16 cellular contexts compared by ENCODE assay signal in the genomic region with DNA sequence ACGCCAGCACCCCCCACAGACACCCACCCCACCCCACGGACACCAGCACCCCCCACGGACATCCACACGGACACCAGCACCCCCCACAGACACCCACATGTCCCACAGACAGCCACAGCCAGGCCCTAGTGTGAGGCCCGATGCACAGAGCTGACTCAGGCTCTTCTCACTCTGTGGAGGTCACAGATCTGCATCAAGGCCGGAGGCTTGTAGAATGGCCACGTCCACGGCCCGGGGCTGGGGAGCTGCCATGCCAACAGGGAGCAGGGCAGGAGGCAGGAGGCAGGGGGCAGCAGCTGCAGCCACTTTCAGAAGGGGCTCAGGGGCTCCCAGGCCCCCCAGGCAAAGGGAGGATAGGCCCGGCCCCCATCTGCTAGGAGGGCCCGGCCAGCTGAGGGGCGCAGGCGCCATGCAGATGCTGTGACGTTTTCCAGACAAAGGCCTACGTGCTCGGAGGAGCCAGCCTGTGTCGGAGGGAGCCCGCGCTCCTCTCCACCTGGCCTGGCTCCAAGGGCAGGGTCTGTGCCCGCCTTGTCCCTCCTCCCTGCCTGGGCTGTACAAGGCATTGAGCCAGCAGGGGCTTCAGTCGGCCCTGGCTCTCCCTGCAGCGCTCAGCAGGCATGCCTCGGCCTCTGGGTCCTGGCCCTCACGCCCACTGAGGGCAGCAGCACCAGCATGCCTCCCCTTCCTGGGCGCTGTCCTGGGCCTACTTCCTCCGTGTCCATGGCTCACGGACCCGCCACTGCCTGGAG.
"Had no signal": no experiment of that assay in that cellular context is flagged by ENCODE, and none has a peak within 500 bp of the region (broad histone marks: within the 10 kb centered on the region; RNA-seq: fewer than 3 reads in every experiment).

No MANE protein-coding gene starts in this region.

- H3K27me3 ChIP-seq: esophagus muscularis mucosa, gastrocnemius medialis, heart right ventricle, testis had no signal

- H3K27me3 Mint-ChIP-seq: naive B cell; stimulated activated memory B cell treated with anti-CD40 and anti-IgM and Interleukin-4, amounts not matched to agents 10 μg/mL and 1 μg/mL and 100 μg/mL, for 72 hours; stimulated activated naive CD8-positive, alpha-beta T cell treated with anti-CD3 and anti-CD28 coated beads, Interleukin-15, Interleukin-2, amounts not matched to agents 100 ng/mL and 50 ng/mL, for 24 hours had no signal

- H3K4me1 Mint-ChIP-seq: naive B cell; stimulated activated memory B cell treated with anti-CD40 and anti-IgM and Interleukin-4, amounts not matched to agents 10 μg/mL and 1 μg/mL and 100 μg/mL, for 72 hours had no signal

- H3K4me1 ChIP-seq: esophagus muscularis mucosa, gastrocnemius medialis, heart right ventricle, testis had no signal

- H3K27ac ChIP-seq: coronary artery, gastrocnemius medialis, heart right ventricle, testis had no signal

- DNase-seq: effector memory CD4-positive, alpha-beta T cell; gastrocnemius medialis; heart right ventricle; hypothalamus; kidney glomerular epithelial cell; mesendoderm; naive B cell; posterior cingulate gyrus; right cardiac atrium; stimulated activated CD4-positive, alpha-beta T cell treated with anti-CD3 and anti-CD28 coated beads, Interleukin-4, amount 100 ng/mL, for 1 hour; testis; trophoblast cell had no signal

- H3K9me3 Mint-ChIP-seq: naive B cell; stimulated activated memory B cell treated with anti-CD40 and anti-IgM and Interleukin-4, amounts not matched to agents 10 μg/mL and 1 μg/mL and 100 μg/mL, for 72 hours; stimulated activated naive CD8-positive, alpha-beta T cell treated with anti-CD3 and anti-CD28 coated beads, Interleukin-15, Interleukin-2, amounts not matched to agents 100 ng/mL and 50 ng/mL, for 24 hours had no signal

- H3K4me3 ChIP-seq: coronary artery, esophagus muscularis mucosa, gastrocnemius medialis, heart right ventricle, testis had no signal

- H3K9me3 ChIP-seq: esophagus muscularis mucosa, gastrocnemius medialis, heart right ventricle, testis had no signal

- ATAC-seq: gastrocnemius medialis, heart right ventricle, right cardiac atrium had no signal

- H3K27ac Mint-ChIP-seq: naive B cell; stimulated activated memory B cell treated with anti-CD40 and anti-IgM and Interleukin-4, amounts not matched to agents 10 μg/mL and 1 μg/mL and 100 μg/mL, for 72 hours; stimulated activated naive CD8-positive, alpha-beta T cell treated with anti-CD3 and anti-CD28 coated beads, Interleukin-15, Interleukin-2, amounts not matched to agents 100 ng/mL and 50 ng/mL, for 24 hours had no signal

- H3K4me3 Mint-ChIP-seq: stimulated activated memory B cell treated with anti-CD40 and anti-IgM and Interleukin-4, amounts not matched to agents 10 μg/mL and 1 μg/mL and 100 μg/mL, for 72 hours; stimulated activated naive CD8-positive, alpha-beta T cell treated with anti-CD3 and anti-CD28 coated beads, Interleukin-15, Interleukin-2, amounts not matched to agents 100 ng/mL and 50 ng/mL, for 24 hours had no signal
